25 cellular contexts compared by ENCODE assay signal in the genomic region with DNA sequence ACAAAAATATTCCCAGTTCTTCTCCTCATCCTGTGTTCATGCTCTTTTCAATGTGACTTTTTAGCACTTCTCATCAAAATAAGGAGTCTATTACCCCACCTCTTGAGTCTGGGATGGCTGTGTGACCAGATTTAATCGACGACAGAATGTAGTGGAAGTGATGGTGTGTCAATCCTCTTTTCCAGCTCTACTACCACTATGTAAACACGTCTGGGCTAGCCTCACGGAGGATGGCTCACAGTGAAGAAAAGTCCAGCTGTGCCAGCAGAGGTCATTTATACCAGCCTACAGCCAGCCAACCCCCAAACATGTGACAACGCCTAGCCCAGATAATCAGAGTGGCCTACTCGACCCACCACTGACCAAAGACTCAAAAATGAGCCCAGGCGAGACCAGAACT. TPM values are rescaled to one million over a fixed set of nuclear protein-coding genes. Genes with fewer than 3 reads are reported as not detected.
A peak's percentile ranks its signal among the peaks of the same experiment; 100 is the strongest.
DNase-seq lines count a peak whose midpoint lies in the region; ATAC-seq, FAIRE-seq and TF ChIP-seq lines count a peak whose summit lies in the region.
"Had no signal": no experiment of that assay in that cellular context is flagged by ENCODE, and none has a peak within 500 bp of the region (broad histone marks: within the 10 kb centered on the region; RNA-seq: fewer than 3 reads in every experiment).

No MANE protein-coding gene starts in this region.

- H3K79me2 ChIP-seq in HepG2 (ENCODE audit: insufficient read depth, low read length) = no peaks in the 10 kb centered on the region

- intact Hi-C loops in HepG2 (cut with micrococcal nuclease; ENCODE audit: unreplicated experiment) (no loop called here), right lobe of liver (cut with DNase I) (no loop called here), psoas muscle (cut with DNase I) (no loop called here), posterior cingulate gyrus (cut with DNase I) (no loop called here)

- no peak for TF ChIP-seq CTCF in HepG2 (CRISPR knock-in tag; IDR thresholded peaks at IDR 0.05)
- TF ChIP-seq CTCF in right lobe of liver (IDR thresholded peaks at IDR 0.05) = no peak
- no peak for TF ChIP-seq CTCF in bronchial epithelial cell (IDR thresholded peaks at IDR 0.05; ENCODE audit: insufficient read depth, low read length, severe bottlenecking)
- no peak for TF ChIP-seq CTCF in psoas muscle (IDR thresholded peaks at IDR 0.05)

- H3K36me3 ChIP-seq in HepG2 (replicated peaks in 1 of 2; ENCODE audit: control insufficient read depth in 1 of 2, insufficient read depth in 2 of 2, low read length in 2 of 2) (no peaks in the 10 kb centered on the region), right lobe of liver (no peaks in the 10 kb centered on the region), bronchial epithelial cell (ENCODE audit: control insufficient read depth, insufficient read depth, low read length) (no peaks in the 10 kb centered on the region), psoas muscle (ENCODE audit: insufficient read depth in 1 of 2, low read depth in 1 of 2) (peaks cover 0 to 2% of the 10 kb centered on the region in 2 donors)

- no peak overlapping the region for H2AFZ ChIP-seq in HepG2 (ENCODE audit: low read length)

- H3K9me3 ChIP-seq in HepG2 (ENCODE audit: low read length) (peaks cover 12% of the 10 kb centered on the region; the same call in 1 of the 2 replicates), right lobe of liver (peaks cover 0 to 4% (median 0%) of the 10 kb centered on the region in 4 donors), psoas muscle (peaks cover 4% of the 10 kb centered on the region)

- TF ChIP-seq POLR2A in HepG2 (IDR thresholded peaks at IDR 0.05; ENCODE audit: insufficient read depth in 1 of 2, low read depth in 2 of 2, low read length in 2 of 2) (no peak), right lobe of liver (IDR thresholded peaks at IDR 0.05) (no peak)

- DNase-seq in HepG2 (ENCODE audit: low spot score) (no peak), right lobe of liver (no peak), bronchial epithelial cell (ENCODE audit: low read depth) (peak; percentile 46), psoas muscle (no peak), NCI-H1436 (lab: John Stamatoyannopoulos, UW) (no peak), posterior cingulate gyrus (no peak), GDM1 (lab: John Stamatoyannopoulos, UW) (no peak)
- DNase-seq: CD4-positive, alpha-beta T cell; NCI-H1092 treated with DMSO at 0.1 percent for 48 hours; NCI-H1436 treated with DMSO at 0.1 percent for 48 hours; NCI-H187 treated with DMSO at 0.1 percent for 48 hours; NCI-H2107; NCI-H524; NCI-H774; SHP77 had no signal

- H3K4me1 ChIP-seq in HepG2 (ENCODE audit: insufficient read depth, low read length) (peaks cover 38% of the 10 kb centered on the region), right lobe of liver (no peaks in the 10 kb centered on the region), psoas muscle (peaks cover 9% of the 10 kb centered on the region)

- in situ Hi-C loops in HepG2 (cut with HindIII; ENCODE audit: extremely low pct_ligation_motif_present, low pct_unique_long_range_greater_than_20kb) = no loop called here

- H4K20me1 ChIP-seq in HepG2 (ENCODE audit: insufficient read depth, low read length) = no peaks in the 10 kb centered on the region

- TF ChIP-seq EP300 in HepG2 (IDR thresholded peaks at IDR 0.05; ENCODE audit: low read depth in 2 of 2, low read length in 2 of 2) (no peak), HepG2 (CRISPR knock-in tag; IDR thresholded peaks at IDR 0.05; ENCODE audit: borderline replicate concordance) (no peak)

- whole genome bisulfite sequencing in HepG2 (ENCODE audit: low lambda C conversion rate) = 55% methylated on average over 7 of the region's 7 CpGs
- WGBS in right lobe of liver (ENCODE audit: insufficient coverage, low coverage, low lambda C conversion rate, missing lambda C conversion rate) = 57% methylated on average over 7 of the region's 7 CpGs
- 73 to 75% (median 74%) methylated on average over 7 of the region's 7 CpGs for WGBS in psoas muscle, 3 donors

- H3K27me3 ChIP-seq in HepG2 (ENCODE audit: control insufficient read depth in 1 of 2, insufficient read depth in 2 of 2, low read length in 2 of 2) (no peaks in the 10 kb centered on the region), right lobe of liver (no peaks in the 10 kb centered on the region), bronchial epithelial cell (ENCODE audit: control insufficient read depth, insufficient read depth, low read length) (no peaks in the 10 kb centered on the region), psoas muscle (ENCODE audit: insufficient read depth in 3 of 3, low read length in 2 of 3) (no peaks in the 10 kb centered on the region)
- H3K27me3 ChIP-seq: BLaER1 had no signal

- CTCF ChIA-PET in HepG2 (lab: Yijun Ruan, JAX; ENCODE audit: low intra/inter-chr PET ratio, low total read pairs) = no interaction called here

- POLR2A ChIA-PET in HepG2 (lab: Yijun Ruan, JAX) = no interaction called here

- H3K27ac ChIP-seq in HepG2 (ENCODE audit: extremely low read length, insufficient read depth, low read length) (no peak overlapping the region), right lobe of liver (no peak overlapping the region), psoas muscle (peak overlapping the region; percentile 78)
- H3K27ac ChIP-seq: HL-60, RWPE1 had no signal

- no TSS peak for BruUV-seq in HepG2 (replicated peaks; lab: Mats Ljungman, UMichigan)

- no peak for ATAC-seq in HepG2
- ATAC-seq in right lobe of liver = no peak
- peak in 1 of 4 donors; percentile 36 for ATAC-seq in psoas muscle
- ATAC-seq: GM12878, Panc1 had no signal

- no peak overlapping the region for H3K4me3 ChIP-seq in HepG2 (replicated peaks in 1 of 3; ENCODE audit: insufficient read depth in 1 of 3, low read depth in 2 of 3, low read length in 3 of 3)
- no peak overlapping the region for H3K4me3 ChIP-seq in right lobe of liver
- no peak overlapping the region for H3K4me3 ChIP-seq in bronchial epithelial cell (ENCODE audit: low read depth, low read length)
- H3K4me3 ChIP-seq in psoas muscle = no peak overlapping the region
- H3K4me3 ChIP-seq: BLaER1, GM12878 had no signal

- FAIRE-seq in HepG2 (lab: Jason Lieb, UNC) (no peak), bronchial epithelial cell (lab: Jason Lieb, UNC) (no peak)
- FAIRE-seq: A204.1, G401.6, GM12878 had no signal

- no peak overlapping the region for H3K9ac ChIP-seq in HepG2 (ENCODE audit: insufficient read depth, low read depth, low read length)
- H3K9ac ChIP-seq: BLaER1 had no signal

- TF ChIP-seq RAD21 in HepG2 (CRISPR knock-in tag; IDR thresholded peaks at IDR 0.05) = no peak

- H3K4me2 ChIP-seq in HepG2 (ENCODE audit: low read depth, low read length) = no peak overlapping the region

RNA-seq across cellular contexts. Expression of a gene that starts 37.3 kb away (rescaled TPM):
- total RNA-seq in HepG2 (2016; rRNA removed; fragmentation: Illumina TruSeq; extraction: Trizol) (not detected in 2 replicates), right lobe of liver (not detected), bronchial epithelial cell (not detected in 2 replicates), psoas muscle (10 to 100 TPM in 2 of 4 donors, 1 to 10 TPM in 2; 3.9 to 27.1 (median 8.2) TPM)
- not detected in 2 replicates for total RNA-seq in HepG2 (2016; cell fraction: cytosol; rRNA removed; fragmentation: Illumina TruSeq; extraction: Trizol; ENCODE audit: low read depth)
- not detected in 2 replicates for total RNA-seq in HepG2 (2016; cell fraction: insoluble cytoplasmic fraction; rRNA removed; fragmentation: Illumina TruSeq; extraction: Trizol)
- not detected in 2 replicates for total RNA-seq in HepG2 (2016; cell fraction: membrane; rRNA removed; fragmentation: Illumina TruSeq; extraction: Trizol)
- not detected in 2 replicates for total RNA-seq in HepG2 (2016; cell fraction: nucleus; rRNA removed; fragmentation: Illumina TruSeq; extraction: Trizol)
- polyA plus RNA-seq in HepG2 (2011; rRNA removed) (not detected in 2 replicates), psoas muscle (1 to 10 TPM in 1 of 3 donors, under 1 TPM in 1, not detected in 1; 0.61 to 1.2 TPM)
- polyA plus RNA-seq in HepG2 (2011; cell fraction: cytosol; rRNA removed) = not detected in 2 replicates
- not detected in 2 replicates for polyA plus RNA-seq in HepG2 (2011; cell fraction: nucleus; rRNA removed)
- not detected in 2 replicates for polyA plus RNA-seq in HepG2 (2012)
- not detected in 2 replicates for polyA plus RNA-seq in HepG2 (2016; cell fraction: cytosol; fragmentation: Illumina TruSeq; extraction: Trizol; ENCODE audit: low read depth)
- polyA plus RNA-seq in HepG2 (2016; cell fraction: insoluble cytoplasmic fraction; fragmentation: Illumina TruSeq; extraction: Trizol; ENCODE audit: low read depth) = not detected in 2 replicates
- polyA plus RNA-seq in HepG2 (2016; cell fraction: membrane; fragmentation: Illumina TruSeq; extraction: Trizol; ENCODE audit: low read depth) = not detected in 2 replicates
- polyA plus RNA-seq in HepG2 (2016; cell fraction: nucleus; fragmentation: Illumina TruSeq; extraction: Trizol; ENCODE audit: insufficient read depth, low read depth) = not detected in 2 replicates
- polyA minus RNA-seq in HepG2 (2011; rRNA and poly(A)+ RNA removed; ENCODE audit: low replicate concordance) = not detected in 2 replicates
- polyA minus RNA-seq in HepG2 (2011; cell fraction: cytosol; rRNA and poly(A)+ RNA removed) = not detected in 2 replicates
- polyA minus RNA-seq in HepG2 (2011; cell fraction: nucleus; rRNA and poly(A)+ RNA removed) = not detected in 2 replicates
- total RNA-seq: CD4-positive, alpha-beta T cell; GM12878; H4; OCI-LY7 had no signal
- polyA plus RNA-seq: AG04450, GM12878 had no signal

RNA-seq across cellular contexts. Expression of a gene that starts 55.8 kb away (rescaled TPM):
- total RNA-seq in HepG2 (2016; rRNA removed; fragmentation: Illumina TruSeq; extraction: Trizol) (49.3 and 79.3 TPM in 2 replicates), right lobe of liver (1 to 10 TPM in 3 of 6 experiments, under 1 TPM in 3; 0.56 to 5.1 (median 1.3) TPM), bronchial epithelial cell (0.79 and 0.90 TPM in 2 replicates), psoas muscle (under 1 TPM; 0.38 to 0.92 (median 0.44) TPM)
- total RNA-seq in HepG2 (2016; cell fraction: cytosol; rRNA removed; fragmentation: Illumina TruSeq; extraction: Trizol; ENCODE audit: low read depth) = 6.9 and 7.6 TPM in 2 replicates
- 51.4 and 84.6 TPM in 2 replicates for total RNA-seq in HepG2 (2016; cell fraction: insoluble cytoplasmic fraction; rRNA removed; fragmentation: Illumina TruSeq; extraction: Trizol)
- 17.9 and 22.4 TPM in 2 replicates for total RNA-seq in HepG2 (2016; cell fraction: membrane; rRNA removed; fragmentation: Illumina TruSeq; extraction: Trizol)
- 45.3 and 45.9 TPM in 2 replicates for total RNA-seq in HepG2 (2016; cell fraction: nucleus; rRNA removed; fragmentation: Illumina TruSeq; extraction: Trizol)
- polyA plus RNA-seq in HepG2 (2011; rRNA removed) (6.7 and 16.6 TPM in 2 replicates), psoas muscle (under 1 TPM; 0.48 to 0.98 (median 0.75) TPM)
- 4.7 and 6.3 TPM in 2 replicates for polyA plus RNA-seq in HepG2 (2011; cell fraction: cytosol; rRNA removed)
- polyA plus RNA-seq in HepG2 (2011; cell fraction: nucleus; rRNA removed) = 8.7 and 9.8 TPM in 2 replicates
- 6.3 and 17.3 TPM in 2 replicates for polyA plus RNA-seq in HepG2 (2012)
- polyA plus RNA-seq in HepG2 (2016; cell fraction: cytosol; fragmentation: Illumina TruSeq; extraction: Trizol; ENCODE audit: low read depth) = 3.3 and 3.4 TPM in 2 replicates
- 68.2 and 73.1 TPM in 2 replicates for polyA plus RNA-seq in HepG2 (2016; cell fraction: insoluble cytoplasmic fraction; fragmentation: Illumina TruSeq; extraction: Trizol; ENCODE audit: low read depth)
- polyA plus RNA-seq in HepG2 (2016; cell fraction: membrane; fragmentation: Illumina TruSeq; extraction: Trizol; ENCODE audit: low read depth) = 8.8 and 8.9 TPM in 2 replicates
- 40.3 and 41.0 TPM in 2 replicates for polyA plus RNA-seq in HepG2 (2016; cell fraction: nucleus; fragmentation: Illumina TruSeq; extraction: Trizol; ENCODE audit: insufficient read depth, low read depth)
- 1.8 and 5.4 TPM in 2 replicates for polyA minus RNA-seq in HepG2 (2011; rRNA and poly(A)+ RNA removed; ENCODE audit: low replicate concordance)
- 3.5 and 5.9 TPM in 2 replicates for polyA minus RNA-seq in HepG2 (2011; cell fraction: cytosol; rRNA and poly(A)+ RNA removed)
- polyA minus RNA-seq in HepG2 (2011; cell fraction: nucleus; rRNA and poly(A)+ RNA removed) = 20.3 and 23.4 TPM in 2 replicates
